In the genomic region with DNA sequence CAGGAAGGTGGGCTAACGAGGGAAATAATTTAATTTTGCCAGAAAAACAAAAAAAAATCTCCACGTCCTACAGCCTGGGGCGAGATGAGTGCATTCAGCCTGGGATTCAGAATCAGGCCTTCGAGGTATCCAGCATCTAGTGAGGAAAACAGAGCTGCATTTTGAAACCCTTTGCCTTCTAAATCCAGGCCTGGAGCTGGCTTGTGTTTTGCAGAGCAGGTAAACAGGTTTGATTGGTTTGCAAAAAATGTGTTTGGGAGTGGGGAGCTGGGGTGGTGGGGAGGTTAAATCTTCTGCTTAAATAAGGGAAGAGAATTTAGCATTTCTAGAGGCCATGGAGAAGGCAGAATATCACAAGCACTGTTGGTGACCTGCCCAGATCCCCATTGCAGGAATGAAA, we compare ENCODE assay signal across 23 cellular contexts. TPM values are rescaled to one million over a fixed set of nuclear protein-coding genes. Genes with fewer than 3 reads are reported as not detected.
"Had no signal": no experiment of that assay in that cellular context is flagged by ENCODE, and none has a peak within 500 bp of the region (broad histone marks: within the 10 kb centered on the region; RNA-seq: fewer than 3 reads in every experiment).

No MANE protein-coding gene starts in this region.

- H3K27ac Mint-ChIP-seq: activated CD4-positive, alpha-beta memory T cell treated with anti-CD3 and anti-CD28 coated beads for 36 hours; activated naive CD8-positive, alpha-beta T cell treated with anti-CD3 and anti-CD28 coated beads for 36 hours; stimulated activated memory B cell treated with anti-CD40 and anti-IgM and Interleukin-4, amounts not matched to agents 10 μg/mL and 1 μg/mL and 100 μg/mL, for 72 hours had no signal

- H3K4me3 Mint-ChIP-seq: activated CD4-positive, alpha-beta memory T cell treated with anti-CD3 and anti-CD28 coated beads for 36 hours; activated naive CD8-positive, alpha-beta T cell treated with anti-CD3 and anti-CD28 coated beads for 36 hours; stimulated activated memory B cell treated with anti-CD40 and anti-IgM and Interleukin-4, amounts not matched to agents 10 μg/mL and 1 μg/mL and 100 μg/mL, for 72 hours had no signal

- ATAC-seq: esophagus mucosa; gastrocnemius medialis; left ventricle myocardium superior; right lobe of liver; stimulated activated memory B cell treated with anti-CD40 and anti-IgM and Interleukin-4, amounts not matched to agents 10 μg/mL and 1 μg/mL and 100 μg/mL, for 72 hours had no signal

- H3K36me3 ChIP-seq: breast epithelium, gastrocnemius medialis, right lobe of liver, stomach, suprapubic skin, transverse colon, uterus had no signal

- H3K4me1 ChIP-seq: breast epithelium, gastrocnemius medialis, right lobe of liver, suprapubic skin, transverse colon, uterus had no signal

- H3K4me3 ChIP-seq: breast epithelium, gastrocnemius medialis, right lobe of liver, smooth muscle cell, stomach, suprapubic skin, transverse colon, uterus had no signal

- H3K27me3 ChIP-seq: breast epithelium, gastrocnemius medialis, right lobe of liver, uterus had no signal

- H3K4me1 Mint-ChIP-seq: activated naive CD8-positive, alpha-beta T cell treated with anti-CD3 and anti-CD28 coated beads for 36 hours; stimulated activated memory B cell treated with anti-CD40 and anti-IgM and Interleukin-4, amounts not matched to agents 10 μg/mL and 1 μg/mL and 100 μg/mL, for 72 hours had no signal

- H3K27ac ChIP-seq: breast epithelium, gastrocnemius medialis, right lobe of liver, stomach, suprapubic skin, transverse colon, uterus had no signal

- H3K9me3 Mint-ChIP-seq: activated CD4-positive, alpha-beta memory T cell treated with anti-CD3 and anti-CD28 coated beads for 36 hours; activated naive CD8-positive, alpha-beta T cell treated with anti-CD3 and anti-CD28 coated beads for 36 hours had no signal

- H3K4me2 ChIP-seq: smooth muscle cell had no signal

- H3K9me3 ChIP-seq: breast epithelium, gastrocnemius medialis, right lobe of liver, stomach, suprapubic skin, transverse colon, uterus had no signal

- H3K36me3 Mint-ChIP-seq: activated CD4-positive, alpha-beta memory T cell treated with anti-CD3 and anti-CD28 coated beads for 36 hours; activated naive CD8-positive, alpha-beta T cell treated with anti-CD3 and anti-CD28 coated beads for 36 hours; stimulated activated memory B cell treated with anti-CD40 and anti-IgM and Interleukin-4, amounts not matched to agents 10 μg/mL and 1 μg/mL and 100 μg/mL, for 72 hours had no signal

- DNase-seq: activated CD4-positive, alpha-beta memory T cell treated with anti-CD3 and anti-CD28 coated beads for 36 hours; activated CD4-positive, alpha-beta T cell treated with anti-CD3 and anti-CD28 coated beads for 4 hours; activated CD4-positive, CD25-positive, alpha-beta regulatory T cell; activated naive CD4-positive, alpha-beta T cell treated with Interleukin-2 at 50 U/mL for 16 hours; activated naive CD8-positive, alpha-beta T cell treated with anti-CD3 and anti-CD28 coated beads for 36 hours; activated T-cell treated with anti-CD3 and anti-CD28 coated beads, Interleukin-2, amount 50 U/mL, for 48 hours; cerebellar nuclear complex; cortex of kidney; gastrocnemius medialis; hypothalamus; left ventricle myocardium superior; mammary epithelial cell; right lobe of liver; stimulated activated CD4-positive, alpha-beta T cell treated with anti-CD3 and anti-CD28 coated beads, Interleukin-15, amount 100 ng/mL, for 24 hours; stomach; transverse colon; uterus had no signal

RNA-seq across cellular contexts. Expression of a gene that starts 29.7 kb away (rescaled TPM):
- total RNA-seq: T-helper 1 cell treated with Interleukin-12 subunit alpha and Interleukin-12 subunit beta and Interleukin-4 antibody, amounts not matched to agents 30 ng/mL and 1 ng/mL, for 36 hours had no signal
- polyA plus RNA-seq: smooth muscle cell had no signal
